Comparison of ENCODE assay signal across 8 cellular contexts in the genomic region with DNA sequence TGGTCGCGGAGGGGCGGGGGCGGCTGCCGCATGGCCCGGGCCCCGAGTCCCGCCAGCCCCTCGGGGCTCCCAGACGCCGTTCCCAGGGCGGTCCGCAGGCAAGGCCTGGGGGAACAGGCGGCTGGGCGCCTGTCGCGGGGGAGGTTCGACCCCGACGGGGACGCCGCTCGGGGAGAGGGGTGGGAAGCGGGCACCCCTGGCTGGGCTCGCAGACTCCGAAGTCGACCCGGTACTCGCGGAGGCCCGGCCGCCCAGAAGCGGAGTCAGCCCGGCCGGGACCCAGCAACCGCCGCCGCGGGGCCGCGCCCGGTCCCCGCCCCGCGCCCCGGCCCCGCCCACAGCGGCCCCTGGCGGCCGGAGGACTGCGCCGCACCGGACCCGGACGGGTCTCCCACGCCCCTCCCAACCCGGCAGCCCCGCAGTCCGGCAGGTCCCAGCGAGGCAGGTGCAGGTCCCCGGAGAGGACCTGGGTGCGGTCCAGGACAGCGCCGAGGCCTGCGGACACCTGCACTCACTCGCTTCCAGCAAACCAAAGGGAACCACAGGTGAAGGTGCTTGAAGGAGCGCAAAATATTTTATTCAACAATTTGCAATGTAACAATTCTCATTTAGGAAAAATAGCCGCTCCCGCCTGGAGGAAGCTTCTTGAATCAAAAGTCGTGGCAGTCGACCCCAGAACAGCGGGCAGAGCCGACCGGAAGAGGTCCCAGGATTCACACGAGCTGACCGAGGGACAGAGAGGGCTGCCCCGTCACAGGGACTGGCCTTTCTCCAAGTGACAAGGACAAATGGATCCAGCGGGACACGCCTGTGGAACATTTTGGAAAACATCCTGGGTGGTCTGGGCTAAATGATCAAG. TPM values are rescaled to one million over a fixed set of nuclear protein-coding genes. Genes with fewer than 3 reads are reported as not detected.
A peak's percentile ranks its signal among the peaks of the same experiment; 100 is the strongest.
DNase-seq lines count a peak whose midpoint lies in the region; ATAC-seq and TF ChIP-seq lines count a peak whose summit lies in the region.

A gene with protein sequence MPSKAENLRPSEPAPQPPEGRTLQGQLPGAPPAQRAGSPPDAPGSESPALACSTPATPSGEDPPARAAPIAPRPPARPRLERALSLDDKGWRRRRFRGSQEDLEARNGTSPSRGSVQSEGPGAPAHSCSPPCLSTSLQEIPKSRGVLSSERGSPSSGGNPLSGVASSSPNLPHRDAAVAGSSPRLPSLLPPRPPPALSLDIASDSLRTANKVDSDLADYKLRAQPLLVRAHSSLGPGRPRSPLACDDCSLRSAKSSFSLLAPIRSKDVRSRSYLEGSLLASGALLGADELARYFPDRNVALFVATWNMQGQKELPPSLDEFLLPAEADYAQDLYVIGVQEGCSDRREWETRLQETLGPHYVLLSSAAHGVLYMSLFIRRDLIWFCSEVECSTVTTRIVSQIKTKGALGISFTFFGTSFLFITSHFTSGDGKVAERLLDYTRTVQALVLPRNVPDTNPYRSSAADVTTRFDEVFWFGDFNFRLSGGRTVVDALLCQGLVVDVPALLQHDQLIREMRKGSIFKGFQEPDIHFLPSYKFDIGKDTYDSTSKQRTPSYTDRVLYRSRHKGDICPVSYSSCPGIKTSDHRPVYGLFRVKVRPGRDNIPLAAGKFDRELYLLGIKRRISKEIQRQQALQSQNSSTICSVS (minus strand): TSS at position 296 of the 859 bp plus-strand sequence. CDS start 426 bp downstream, outside the sequence.

- no peaks in the 10 kb centered on the region for H3K27me3 ChIP-seq in lung (ENCODE audit: control insufficient read depth, insufficient read depth)

- peak within 1 kb of the TSS; percentile 23 for H3K27ac Mint-ChIP-seq in activated CD4-positive, alpha-beta memory T cell treated with anti-CD3 and anti-CD28 coated beads for 36 hours

- no peaks in the 10 kb centered on the region for H3K9me3 ChIP-seq in lung (ENCODE audit: control insufficient read depth in 2 of 2, insufficient read depth in 1 of 2, low read length in 1 of 2)

- TF ChIP-seq CTCF in lung (IDR thresholded peaks at IDR 0.05; ENCODE audit: control extremely low read depth, extremely low read depth) = no peak

- H3K4me3 ChIP-seq in lung = peak within 1 kb of the TSS; percentile 78

- H3K9me3 Mint-ChIP-seq in activated CD4-positive, alpha-beta memory T cell treated with anti-CD3 and anti-CD28 coated beads for 36 hours = no peaks in the 10 kb centered on the region

- intact Hi-C loops in activated CD4-positive, alpha-beta memory T cell treated with anti-CD3 and anti-CD28 coated beads for 36 hours (cut with micrococcal nuclease) = loop anchor here (1.0 to 5.0 kb wide), 4 partner anchors 28 to 77 kb away; a partner anchor contains a TSS

- peaks cover 4 to 11% of the 10 kb centered on the region in 2 donors for H3K4me1 ChIP-seq in lung (ENCODE audit: control insufficient read depth in 2 of 2, insufficient read depth in 2 of 2, low read length in 2 of 2)

- DNase-seq in SHP77 (lab: John Stamatoyannopoulos, UW) = peak; percentile 47 to 70
- no peak for DNase-seq in SHP77 treated with DMSO at 0.1 percent for 48 hours (lab: John Stamatoyannopoulos, UW)
- DNase-seq in NCI-H2196 treated with DMSO at 0.1 percent for 48 hours (lab: John Stamatoyannopoulos, UW; ENCODE audit: unreplicated experiment) = peak; percentile 55
- peak; percentile 84 for DNase-seq in activated CD4-positive, alpha-beta memory T cell treated with anti-CD3 and anti-CD28 coated beads for 36 hours
- DNase-seq in ecto neural progenitor cell (ENCODE audit: low spot score) = peak; percentile 90
- peak; percentile 74 for DNase-seq in lung (ENCODE audit: low spot score)
- peak; percentile 67 to 85 (median 74) for DNase-seq in stimulated activated CD4-positive, alpha-beta T cell treated with anti-CD3 and anti-CD28 coated beads, TNF-alpha, amount 100 ng/mL, for 4 hours (ENCODE audit: low read depth in 3 of 3)

- POLR2A ChIA-PET in activated CD4-positive, alpha-beta memory T cell treated with anti-CD3 and anti-CD28 coated beads for 36 hours (lab: Charles Lee) = interaction anchor here (1.3 kb wide), 1 partner anchor 28 kb away, joined by 3 read pairs; no protein-coding TSS in a partner anchor

- H3K27ac ChIP-seq in lung (ENCODE audit: low read depth in 1 of 2, low read length in 1 of 2) = peak within 1 kb of the TSS; percentile 55 to 78

- peak within 1 kb of the TSS; percentile 88 for H3K4me3 Mint-ChIP-seq in activated CD4-positive, alpha-beta memory T cell treated with anti-CD3 and anti-CD28 coated beads for 36 hours

- peaks cover 23% of the 10 kb centered on the region for H3K4me1 Mint-ChIP-seq in activated CD4-positive, alpha-beta memory T cell treated with anti-CD3 and anti-CD28 coated beads for 36 hours (ENCODE audit: low read depth)

- peak; percentile 44 for ATAC-seq in HG02884 (IDR thresholded peaks at IDR 0.05; ENCODE audit: unreplicated experiment)
- ATAC-seq in lung (ENCODE audit: insufficient read depth, low FRiP score) = peak; percentile 90

- H3K27me3 Mint-ChIP-seq in activated CD4-positive, alpha-beta memory T cell treated with anti-CD3 and anti-CD28 coated beads for 36 hours = no peaks in the 10 kb centered on the region

- H3K36me3 ChIP-seq in lung (ENCODE audit: control insufficient read depth in 2 of 2, insufficient read depth in 2 of 2, low read length in 2 of 2) = peaks cover 5 to 35% of the 10 kb centered on the region in 2 donors

- WGBS in lung, 2 donors = 8 to 15% methylated on average over 49 to 79 of the region's 79 CpGs

- CTCF ChIA-PET in activated CD4-positive, alpha-beta memory T cell treated with anti-CD3 and anti-CD28 coated beads for 36 hours (lab: Charles Lee) = interaction anchor here (0.8 to 1.5 kb wide), 4 partner anchors 16 to 44 kb away, joined by 3 to 4 read pairs (median 3); no protein-coding TSS in a partner anchor

- H3K36me3 Mint-ChIP-seq in activated CD4-positive, alpha-beta memory T cell treated with anti-CD3 and anti-CD28 coated beads for 36 hours = peaks cover 18% of the 10 kb centered on the region

RNA-seq across cellular contexts. Expression of the gene that starts here (rescaled TPM):
- total RNA-seq in activated CD4-positive, alpha-beta memory T cell treated with anti-CD3 and anti-CD28 coated beads for 36 hours = 10 to 100 TPM; 18.8 to 21.3 TPM
- total RNA-seq in lung = 10 to 100 TPM in 1 of 2 donors, 1 to 10 TPM in 1; 8.4 to 18.4 TPM
- 1 to 10 TPM; 7.2 to 8.7 TPM for polyA plus RNA-seq in lung
